In genomic region chr20:53829706-53830521, GRCh38 we compare ENCODE assay signal across 8 cellular contexts.
DNase-seq lines count a peak whose midpoint lies in the region; ATAC-seq and TF ChIP-seq lines count a peak whose summit lies in the region.

No MANE protein-coding gene starts in this region.

- no peaks in the 10 kb centered on the region for H3K9me3 ChIP-seq in muscle layer of colon (ENCODE audit: low read length)

- H3K36me3 ChIP-seq in muscle layer of colon (ENCODE audit: insufficient read depth, low read length) = no peaks in the 10 kb centered on the region

- H3K4me1 Mint-ChIP-seq in central memory CD8-positive, alpha-beta T cell = peaks cover 54% of the 10 kb centered on the region

- H3K27ac ChIP-seq in muscle layer of colon (ENCODE audit: low read depth, low read length) = peak overlapping the region; percentile 54

- H3K36me3 Mint-ChIP-seq in central memory CD8-positive, alpha-beta T cell (ENCODE audit: insufficient read depth) = no peaks in the 10 kb centered on the region

- no peaks in the 10 kb centered on the region for H3K9me3 Mint-ChIP-seq in central memory CD8-positive, alpha-beta T cell

- ATAC-seq in GM19043 (IDR thresholded peaks at IDR 0.05; ENCODE audit: low read depth, unreplicated experiment) (peak; percentile 50), HG03442 (IDR thresholded peaks at IDR 0.05; ENCODE audit: unreplicated experiment) (no peak), GM19397 (IDR thresholded peaks at IDR 0.05; ENCODE audit: unreplicated experiment) (no peak)
- ATAC-seq in central memory CD8-positive, alpha-beta T cell (replicated peaks; ENCODE audit: extremely low read depth, poor library complexity, severe bottlenecking) = peak; percentile 45

- H3K27me3 Mint-ChIP-seq in central memory CD8-positive, alpha-beta T cell = no peaks in the 10 kb centered on the region

- peaks cover 35% of the 10 kb centered on the region for H3K4me1 ChIP-seq in muscle layer of colon (ENCODE audit: insufficient read depth, low read length)

- peak overlapping the region; percentile 90 for H3K27ac Mint-ChIP-seq in central memory CD8-positive, alpha-beta T cell (ENCODE audit: low read depth)

- peak; percentile 23 for DNase-seq in AG09319 (ENCODE audit: extremely low read depth, low read depth)
- peak; percentile 54 for DNase-seq in NCI-H128 (lab: John Stamatoyannopoulos, UW; ENCODE audit: unreplicated experiment)
- DNase-seq in central memory CD8-positive, alpha-beta T cell (ENCODE audit: low spot score in 2 of 2) = no peak
- no peak for DNase-seq in iPS-NIHi11 (ENCODE audit: low spot score)

- peak overlapping the region in 1 of 2 donors; percentile 22 for H3K4me3 ChIP-seq in muscle layer of colon (ENCODE audit: low read depth in 1 of 2, low read length in 2 of 2)

- no peak for TF ChIP-seq CTCF in AG09319 (IDR thresholded peaks at IDR 0.05; ENCODE audit: low read depth, low read length)

- peak overlapping the region; percentile 72 for H3K4me3 Mint-ChIP-seq in central memory CD8-positive, alpha-beta T cell

- H3K27me3 ChIP-seq in muscle layer of colon (ENCODE audit: control insufficient read depth in 1 of 2, insufficient read depth in 2 of 2, low read length in 2 of 2) = no peaks in the 10 kb centered on the region

- no peak overlapping the region for H3K9ac ChIP-seq in muscle layer of colon (ENCODE audit: low read length)

Comparison
In these comparisons a context has a peak if more than half of its experiments do, and no peak if none do; other contexts are left out.
1. DNase-seq: peak in AG09319 (single experiment) and NCI-H128 (single experiment); none in central memory CD8-positive, alpha-beta T cell (0 of 2) and iPS-NIHi11 (single experiment).
2. ATAC-seq: peak in GM19043 (single experiment) and central memory CD8-positive, alpha-beta T cell (single experiment); none in HG03442 (single experiment) and GM19397 (single experiment).